In genomic region chr12:64340546-64340945, GRCh38 we compare ENCODE assay signal across 5 cellular contexts. TPM values are rescaled to one million over a fixed set of nuclear protein-coding genes. Genes with fewer than 3 reads are reported as not detected.
"Had no signal": no experiment of that assay in that cellular context is flagged by ENCODE, and none has a peak within 500 bp of the region (broad histone marks: within the 10 kb centered on the region; RNA-seq: fewer than 3 reads in every experiment).

No MANE protein-coding gene starts in this region.

RNA-seq across cellular contexts. Expression of gene C12orf56, which starts 50.0 kb away (rescaled TPM):
- total RNA-seq: HepG2, HT-29, HT1080, IMR-90 had no signal
- polyA plus RNA-seq: IgD-negative memory B cell had no signal
